Comparison of ENCODE assay signal across 1 cellular context in the genomic region with DNA sequence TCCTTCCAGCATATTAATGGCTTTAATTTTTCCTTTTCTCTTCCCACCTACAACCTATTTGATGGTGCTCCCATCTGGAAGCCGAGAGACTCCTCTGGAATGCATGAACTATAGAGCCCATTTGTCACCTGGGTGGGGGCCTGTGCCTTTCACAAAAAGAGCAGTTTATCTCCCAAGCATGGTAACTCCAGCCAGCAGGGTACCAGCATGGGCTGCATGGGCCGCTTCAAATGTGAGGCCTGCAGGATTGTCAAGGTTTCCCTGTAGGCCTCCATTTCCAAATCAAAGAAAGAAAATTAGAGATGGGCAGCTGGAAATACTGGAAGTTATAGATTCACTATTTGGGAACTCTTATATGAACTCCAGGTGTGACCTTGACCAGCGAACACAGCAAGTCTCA.
TF ChIP-seq lines count a peak whose summit lies in the region.

No MANE protein-coding gene starts in this region.

TF ChIP-seq in GM23338, 12 proteins besides CTCF, POLR2A, EP300 and RAD21 (continued from another document):
- TF ChIP-seq, protein P1, sequence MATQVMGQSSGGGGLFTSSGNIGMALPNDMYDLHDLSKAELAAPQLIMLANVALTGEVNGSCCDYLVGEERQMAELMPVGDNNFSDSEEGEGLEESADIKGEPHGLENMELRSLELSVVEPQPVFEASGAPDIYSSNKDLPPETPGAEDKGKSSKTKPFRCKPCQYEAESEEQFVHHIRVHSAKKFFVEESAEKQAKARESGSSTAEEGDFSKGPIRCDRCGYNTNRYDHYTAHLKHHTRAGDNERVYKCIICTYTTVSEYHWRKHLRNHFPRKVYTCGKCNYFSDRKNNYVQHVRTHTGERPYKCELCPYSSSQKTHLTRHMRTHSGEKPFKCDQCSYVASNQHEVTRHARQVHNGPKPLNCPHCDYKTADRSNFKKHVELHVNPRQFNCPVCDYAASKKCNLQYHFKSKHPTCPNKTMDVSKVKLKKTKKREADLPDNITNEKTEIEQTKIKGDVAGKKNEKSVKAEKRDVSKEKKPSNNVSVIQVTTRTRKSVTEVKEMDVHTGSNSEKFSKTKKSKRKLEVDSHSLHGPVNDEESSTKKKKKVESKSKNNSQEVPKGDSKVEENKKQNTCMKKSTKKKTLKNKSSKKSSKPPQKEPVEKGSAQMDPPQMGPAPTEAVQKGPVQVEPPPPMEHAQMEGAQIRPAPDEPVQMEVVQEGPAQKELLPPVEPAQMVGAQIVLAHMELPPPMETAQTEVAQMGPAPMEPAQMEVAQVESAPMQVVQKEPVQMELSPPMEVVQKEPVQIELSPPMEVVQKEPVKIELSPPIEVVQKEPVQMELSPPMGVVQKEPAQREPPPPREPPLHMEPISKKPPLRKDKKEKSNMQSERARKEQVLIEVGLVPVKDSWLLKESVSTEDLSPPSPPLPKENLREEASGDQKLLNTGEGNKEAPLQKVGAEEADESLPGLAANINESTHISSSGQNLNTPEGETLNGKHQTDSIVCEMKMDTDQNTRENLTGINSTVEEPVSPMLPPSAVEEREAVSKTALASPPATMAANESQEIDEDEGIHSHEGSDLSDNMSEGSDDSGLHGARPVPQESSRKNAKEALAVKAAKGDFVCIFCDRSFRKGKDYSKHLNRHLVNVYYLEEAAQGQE (IDR thresholded peaks at IDR 0.05; ENCODE audit: unreplicated experiment), result no peak
- TF ChIP-seq, protein P2, sequence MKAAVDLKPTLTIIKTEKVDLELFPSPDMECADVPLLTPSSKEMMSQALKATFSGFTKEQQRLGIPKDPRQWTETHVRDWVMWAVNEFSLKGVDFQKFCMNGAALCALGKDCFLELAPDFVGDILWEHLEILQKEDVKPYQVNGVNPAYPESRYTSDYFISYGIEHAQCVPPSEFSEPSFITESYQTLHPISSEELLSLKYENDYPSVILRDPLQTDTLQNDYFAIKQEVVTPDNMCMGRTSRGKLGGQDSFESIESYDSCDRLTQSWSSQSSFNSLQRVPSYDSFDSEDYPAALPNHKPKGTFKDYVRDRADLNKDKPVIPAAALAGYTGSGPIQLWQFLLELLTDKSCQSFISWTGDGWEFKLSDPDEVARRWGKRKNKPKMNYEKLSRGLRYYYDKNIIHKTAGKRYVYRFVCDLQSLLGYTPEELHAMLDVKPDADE (IDR thresholded peaks at IDR 0.05), result no peak
- TF ChIP-seq, protein P3, sequence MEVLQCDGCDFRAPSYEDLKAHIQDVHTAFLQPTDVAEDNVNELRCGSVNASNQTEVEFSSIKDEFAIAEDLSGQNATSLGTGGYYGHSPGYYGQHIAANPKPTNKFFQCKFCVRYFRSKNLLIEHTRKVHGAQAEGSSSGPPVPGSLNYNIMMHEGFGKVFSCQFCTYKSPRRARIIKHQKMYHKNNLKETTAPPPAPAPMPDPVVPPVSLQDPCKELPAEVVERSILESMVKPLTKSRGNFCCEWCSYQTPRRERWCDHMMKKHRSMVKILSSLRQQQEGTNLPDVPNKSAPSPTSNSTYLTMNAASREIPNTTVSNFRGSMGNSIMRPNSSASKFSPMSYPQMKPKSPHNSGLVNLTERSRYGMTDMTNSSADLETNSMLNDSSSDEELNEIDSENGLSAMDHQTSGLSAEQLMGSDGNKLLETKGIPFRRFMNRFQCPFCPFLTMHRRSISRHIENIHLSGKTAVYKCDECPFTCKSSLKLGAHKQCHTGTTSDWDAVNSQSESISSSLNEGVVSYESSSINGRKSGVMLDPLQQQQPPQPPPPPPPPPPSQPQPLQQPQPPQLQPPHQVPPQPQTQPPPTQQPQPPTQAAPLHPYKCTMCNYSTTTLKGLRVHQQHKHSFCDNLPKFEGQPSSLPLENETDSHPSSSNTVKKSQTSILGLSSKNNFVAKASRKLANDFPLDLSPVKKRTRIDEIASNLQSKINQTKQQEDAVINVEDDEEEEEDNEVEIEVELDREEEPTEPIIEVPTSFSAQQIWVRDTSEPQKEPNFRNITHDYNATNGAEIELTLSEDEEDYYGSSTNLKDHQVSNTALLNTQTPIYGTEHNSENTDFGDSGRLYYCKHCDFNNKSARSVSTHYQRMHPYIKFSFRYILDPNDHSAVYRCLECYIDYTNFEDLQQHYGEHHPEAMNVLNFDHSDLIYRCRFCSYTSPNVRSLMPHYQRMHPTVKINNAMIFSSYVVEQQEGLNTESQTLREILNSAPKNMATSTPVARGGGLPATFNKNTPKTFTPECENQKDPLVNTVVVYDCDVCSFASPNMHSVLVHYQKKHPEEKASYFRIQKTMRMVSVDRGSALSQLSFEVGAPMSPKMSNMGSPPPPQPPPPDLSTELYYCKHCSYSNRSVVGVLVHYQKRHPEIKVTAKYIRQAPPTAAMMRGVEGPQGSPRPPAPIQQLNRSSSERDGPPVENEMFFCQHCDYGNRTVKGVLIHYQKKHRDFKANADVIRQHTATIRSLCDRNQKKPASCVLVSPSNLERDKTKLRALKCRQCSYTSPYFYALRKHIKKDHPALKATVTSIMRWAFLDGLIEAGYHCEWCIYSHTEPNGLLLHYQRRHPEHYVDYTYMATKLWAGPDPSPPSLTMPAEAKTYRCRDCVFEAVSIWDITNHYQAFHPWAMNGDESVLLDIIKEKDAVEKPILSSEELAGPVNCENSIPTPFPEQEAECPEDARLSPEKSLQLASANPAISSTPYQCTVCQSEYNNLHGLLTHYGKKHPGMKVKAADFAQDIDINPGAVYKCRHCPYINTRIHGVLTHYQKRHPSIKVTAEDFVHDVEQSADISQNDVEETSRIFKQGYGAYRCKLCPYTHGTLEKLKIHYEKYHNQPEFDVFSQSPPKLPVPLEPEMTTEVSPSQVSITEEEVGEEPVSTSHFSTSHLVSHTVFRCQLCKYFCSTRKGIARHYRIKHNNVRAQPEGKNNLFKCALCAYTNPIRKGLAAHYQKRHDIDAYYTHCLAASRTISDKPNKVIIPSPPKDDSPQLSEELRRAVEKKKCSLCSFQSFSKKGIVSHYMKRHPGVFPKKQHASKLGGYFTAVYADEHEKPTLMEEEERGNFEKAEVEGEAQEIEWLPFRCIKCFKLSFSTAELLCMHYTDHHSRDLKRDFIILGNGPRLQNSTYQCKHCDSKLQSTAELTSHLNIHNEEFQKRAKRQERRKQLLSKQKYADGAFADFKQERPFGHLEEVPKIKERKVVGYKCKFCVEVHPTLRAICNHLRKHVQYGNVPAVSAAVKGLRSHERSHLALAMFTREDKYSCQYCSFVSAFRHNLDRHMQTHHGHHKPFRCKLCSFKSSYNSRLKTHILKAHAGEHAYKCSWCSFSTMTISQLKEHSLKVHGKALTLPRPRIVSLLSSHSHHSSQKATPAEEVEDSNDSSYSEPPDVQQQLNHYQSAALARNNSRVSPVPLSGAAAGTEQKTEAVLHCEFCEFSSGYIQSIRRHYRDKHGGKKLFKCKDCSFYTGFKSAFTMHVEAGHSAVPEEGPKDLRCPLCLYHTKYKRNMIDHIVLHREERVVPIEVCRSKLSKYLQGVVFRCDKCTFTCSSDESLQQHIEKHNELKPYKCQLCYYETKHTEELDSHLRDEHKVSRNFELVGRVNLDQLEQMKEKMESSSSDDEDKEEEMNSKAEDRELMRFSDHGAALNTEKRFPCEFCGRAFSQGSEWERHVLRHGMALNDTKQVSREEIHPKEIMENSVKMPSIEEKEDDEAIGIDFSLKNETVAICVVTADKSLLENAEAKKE (CRISPR knock-in tag; IDR thresholded peaks at IDR 0.05), result no peak
- no peak for TF ChIP-seq ZNF331 (CRISPR knock-in tag; IDR thresholded peaks at IDR 0.05; ENCODE audit: low read depth)
- no peak for TF ChIP-seq EZH2 (IDR thresholded peaks at IDR 0.05; ENCODE audit: low read depth, unreplicated experiment)
- no peak for TF ChIP-seq JUNB (IDR thresholded peaks at IDR 0.05; ENCODE audit: unreplicated experiment)
- TF ChIP-seq CREB1 (CRISPR knock-in tag; IDR thresholded peaks at IDR 0.05; ENCODE audit: low read depth), result no peak
- no peak for TF ChIP-seq ZNF114 (CRISPR knock-in tag; IDR thresholded peaks at IDR 0.05)
- no peak for TF ChIP-seq EZH2phosphoT487 (IDR thresholded peaks at IDR 0.05; ENCODE audit: unreplicated experiment)
- no peak for TF ChIP-seq POLR2AphosphoS5 (IDR thresholded peaks at IDR 0.05; ENCODE audit: low read depth)
- no peak for TF ChIP-seq STAT1 (IDR thresholded peaks at IDR 0.05; ENCODE audit: unreplicated experiment)
